23 cellular contexts compared by ENCODE assay signal in genomic region chr19:4018140-4018613, GRCh38. TPM values are rescaled to one million over a fixed set of nuclear protein-coding genes. Genes with fewer than 3 reads are reported as not detected.
DNase-seq lines count a peak whose midpoint lies in the region; ATAC-seq, FAIRE-seq and TF ChIP-seq lines count a peak whose summit lies in the region.
"Had no signal": no experiment of that assay in that cellular context is flagged by ENCODE, and none has a peak within 500 bp of the region (broad histone marks: within the 10 kb centered on the region; RNA-seq: fewer than 3 reads in every experiment).

No MANE protein-coding gene starts in this region.

- H3K79me1 ChIP-seq in H1 (ENCODE audit: low read depth, low read length) (peaks cover 22% of the 10 kb centered on the region), trophoblast cell (ENCODE audit: low read length) (peaks cover 16% of the 10 kb centered on the region)

- H2BK5ac ChIP-seq in H1 (ENCODE audit: low read depth, low read length) (no peak overlapping the region), trophoblast cell (ENCODE audit: low read depth, low read length, poor library complexity) (no peak overlapping the region)

- no peaks in the 10 kb centered on the region for H3K9me3 ChIP-seq in NT2/D1 (ENCODE audit: insufficient read depth, low read length)
- H3K9me3 ChIP-seq in H1 (ENCODE audit: insufficient read depth in 2 of 2, low read depth in 1 of 2, low read length in 1 of 2): no peaks in the 10 kb centered on the region
- no peaks in the 10 kb centered on the region for H3K9me3 ChIP-seq in trophoblast cell (ENCODE audit: insufficient read depth, low read depth, low read length)
- H3K9me3 ChIP-seq: MG63, neutrophil, thoracic aorta had no signal

- no peak overlapping the region for H3K56ac ChIP-seq in H1 (replicated peaks; ENCODE audit: insufficient read length, low read depth, low read length)

- H3K9me3 Mint-ChIP-seq in activated T-helper 1 cell treated with anti-CD3 and anti-CD28 coated beads, Interleukin-12 subunit alpha, Interleukin-12 subunit beta, Interleukin-2, Interleukin-4 antibody, amounts not matched to agents 30 ng/mL and 10 ng/mL and 1 ng/mL, durations not matched to agents 14 hours and 24 hours and 36 hours: no peaks in the 10 kb centered on the region

- no peak overlapping the region for H2AFZ ChIP-seq in H1 (ENCODE audit: low read length)
- no peak overlapping the region for H2AFZ ChIP-seq in trophoblast cell (ENCODE audit: insufficient read depth, low read length, poor library complexity)

- CTCF ChIA-PET in H1 (lab: Charles Lee; ENCODE audit: partially characterized antibody): no interaction called here

- no peak for TF ChIP-seq RAD21 in H1 (IDR thresholded peaks at IDR 0.05 in 1 of 2, conservative IDR thresholded peaks at IDR 0.05 in 1 of 2; ENCODE audit: low read depth in 2 of 2, low read length in 2 of 2)

- peaks cover 83% of the 10 kb centered on the region for H3K36me3 ChIP-seq in NT2/D1 (ENCODE audit: insufficient read depth, insufficient read length, low read length)
- peaks cover 0 to 20% (median 5%) of the 10 kb centered on the region in 4 experiments; a peak in 5 of 8 replicates for H3K36me3 ChIP-seq in H1 (ENCODE audit: control insufficient read depth in 2 of 4, insufficient read depth in 4 of 4, low read length in 3 of 4)
- H3K36me3 ChIP-seq in trophoblast cell (ENCODE audit: control insufficient read depth in 1 of 2, insufficient read depth in 2 of 2, low read length in 2 of 2): peaks cover 33 to 37% of the 10 kb centered on the region in 2 experiments

- H4K8ac ChIP-seq in H1 (ENCODE audit: extremely low read depth, insufficient read depth, low read length) (peak overlapping the region; percentile 51; the same call in 1 of the 2 replicates), trophoblast cell (ENCODE audit: low read depth, low read length) (no peak overlapping the region)

- no peaks in the 10 kb centered on the region for H3K23me2 ChIP-seq in H1 (ENCODE audit: low read depth, low read length)

- H3K4me1 Mint-ChIP-seq in activated T-helper 1 cell treated with anti-CD3 and anti-CD28 coated beads, Interleukin-12 subunit alpha, Interleukin-12 subunit beta, Interleukin-2, Interleukin-4 antibody, amounts not matched to agents 30 ng/mL and 10 ng/mL and 1 ng/mL, durations not matched to agents 14 hours and 24 hours and 36 hours (ENCODE audit: low read depth): no peaks in the 10 kb centered on the region
- H3K4me1 Mint-ChIP-seq: activated CD4-positive, alpha-beta memory T cell treated with anti-CD3 and anti-CD28 coated beads, Interleukin-2, amount 10 ng/mL, durations not matched to agents 7 days and 5 days had no signal

- H3K23ac ChIP-seq in H1 (ENCODE audit: insufficient read length) (no peak overlapping the region), trophoblast cell (ENCODE audit: low read length) (no peak overlapping the region)

- FAIRE-seq in H1 (lab: Jason Lieb, UNC): no peak
- FAIRE-seq: GM19239, K562, small intestine had no signal

- no peak overlapping the region for H3K18ac ChIP-seq in H1 (ENCODE audit: extremely low read depth, low read length)
- no peak overlapping the region for H3K18ac ChIP-seq in trophoblast cell (ENCODE audit: low read length)

- H2BK20ac ChIP-seq in H1 (ENCODE audit: low read length): no peak overlapping the region

- H3K14ac ChIP-seq in H1 (ENCODE audit: insufficient read length): no peak overlapping the region
- H3K14ac ChIP-seq in trophoblast cell (ENCODE audit: low read length): no peak overlapping the region

- DNase-seq in Ammon's horn (ENCODE audit: low spot score) (peak; percentile 50), NT2/D1 (ENCODE audit: low read depth, low spot score) (no peak), H1 (ENCODE audit: low read depth in 1 of 2, low spot score in 2 of 2) (no peak), trophoblast cell (no peak), dedifferentiated amniotic fluid mesenchymal stem cell (ENCODE audit: extremely low spot score) (no peak), omental fat pad (ENCODE audit: low spot score) (no peak)
- no peak for DNase-seq in activated T-helper 1 cell treated with anti-CD3 and anti-CD28 coated beads, Interleukin-12 subunit alpha, Interleukin-12 subunit beta, Interleukin-2, Interleukin-4 antibody, amounts not matched to agents 30 ng/mL and 10 ng/mL and 1 ng/mL, durations not matched to agents 14 hours and 24 hours and 36 hours (ENCODE audit: low spot score)
- DNase-seq: activated CD4-positive, alpha-beta memory T cell treated with anti-CD3 and anti-CD28 coated beads, Interleukin-2, amount 10 ng/mL, durations not matched to agents 7 days and 5 days; amniotic stem cell; MG63; NCI-H1417; NCI-H2107; NCI-H510A; SIG-M5; small intestine; stimulated activated CD4-positive, alpha-beta T cell treated with anti-CD3 and anti-CD28 coated beads, Interleukin-1b, Interleukin-23, amount 100 ng/mL, for 48 hours had no signal

- peaks cover 19 to 31% of the 10 kb centered on the region in 2 experiments for H4K20me1 ChIP-seq in H1 (replicated peaks in 1 of 2; ENCODE audit: control insufficient read depth in 1 of 2, insufficient read depth in 2 of 2, low read length in 2 of 2)

- peaks cover 4 to 58% of the 10 kb centered on the region in 2 experiments; a peak in 3 of 4 replicates for H3K79me2 ChIP-seq in H1 (ENCODE audit: control insufficient read depth in 1 of 2, insufficient read depth in 2 of 2, low read length in 2 of 2)
- peaks cover 11% of the 10 kb centered on the region for H3K79me2 ChIP-seq in trophoblast cell (ENCODE audit: control insufficient read depth, insufficient read depth, low read length, poor library complexity)

- H3K4me2 ChIP-seq in H1 (ENCODE audit: insufficient read depth in 1 of 2, low read depth in 2 of 2, low read length in 2 of 2) (no peak overlapping the region), trophoblast cell (ENCODE audit: low read length) (no peak overlapping the region)

- no peak overlapping the region for H2BK12ac ChIP-seq in H1 (ENCODE audit: low read depth, low read length)
- H2BK12ac ChIP-seq in trophoblast cell (ENCODE audit: low read length): no peak overlapping the region

- no peak overlapping the region for H3K4ac ChIP-seq in H1 (replicated peaks; ENCODE audit: insufficient read length, low read depth, low read length)
- no peak overlapping the region for H3K4ac ChIP-seq in trophoblast cell (ENCODE audit: low read depth, low read length)

- no peaks in the 10 kb centered on the region for H3K27me3 Mint-ChIP-seq in activated T-helper 1 cell treated with anti-CD3 and anti-CD28 coated beads, Interleukin-12 subunit alpha, Interleukin-12 subunit beta, Interleukin-2, Interleukin-4 antibody, amounts not matched to agents 30 ng/mL and 10 ng/mL and 1 ng/mL, durations not matched to agents 14 hours and 24 hours and 36 hours (ENCODE audit: insufficient read depth)
- H3K27me3 Mint-ChIP-seq: activated CD4-positive, alpha-beta memory T cell treated with anti-CD3 and anti-CD28 coated beads, Interleukin-2, amount 10 ng/mL, durations not matched to agents 7 days and 5 days had no signal

- no peak overlapping the region for H3K27ac Mint-ChIP-seq in activated T-helper 1 cell treated with anti-CD3 and anti-CD28 coated beads, Interleukin-12 subunit alpha, Interleukin-12 subunit beta, Interleukin-2, Interleukin-4 antibody, amounts not matched to agents 30 ng/mL and 10 ng/mL and 1 ng/mL, durations not matched to agents 14 hours and 24 hours and 36 hours
- H3K27ac Mint-ChIP-seq: activated CD4-positive, alpha-beta memory T cell treated with anti-CD3 and anti-CD28 coated beads, Interleukin-2, amount 10 ng/mL, durations not matched to agents 7 days and 5 days had no signal

- H3K4me3 ChIP-seq in NT2/D1 (ENCODE audit: insufficient read length, low read depth): no peak overlapping the region
- no peak overlapping the region for H3K4me3 ChIP-seq in H1 (ENCODE audit: extremely low read depth in 1 of 4, insufficient read depth in 2 of 4, low read depth in 3 of 4, low read length in 4 of 4)
- no peak overlapping the region for H3K4me3 ChIP-seq in trophoblast cell (ENCODE audit: low read depth, low read length)
- H3K4me3 ChIP-seq: K562, MG63, thoracic aorta had no signal

- no peak overlapping the region for H3K4me3 Mint-ChIP-seq in activated T-helper 1 cell treated with anti-CD3 and anti-CD28 coated beads, Interleukin-12 subunit alpha, Interleukin-12 subunit beta, Interleukin-2, Interleukin-4 antibody, amounts not matched to agents 30 ng/mL and 10 ng/mL and 1 ng/mL, durations not matched to agents 14 hours and 24 hours and 36 hours
- H3K4me3 Mint-ChIP-seq: activated CD4-positive, alpha-beta memory T cell treated with anti-CD3 and anti-CD28 coated beads, Interleukin-2, amount 10 ng/mL, durations not matched to agents 7 days and 5 days had no signal

- H2AK5ac ChIP-seq in H1 (ENCODE audit: low read depth, low read length) (no peak overlapping the region), trophoblast cell (ENCODE audit: low read length) (no peak overlapping the region)

- H4K5ac ChIP-seq in H1 (ENCODE audit: insufficient read length, low read depth, low read length): no peak overlapping the region

- POLR2A ChIA-PET in H1 (lab: Charles Lee; ENCODE audit: partially characterized antibody): interaction anchor here (0.7 to 2.0 kb wide), 4 partner anchors 9 to 45 kb away, joined by 3 to 7 read pairs (median 4); partner anchors contain the start of gene EEF2

- TF ChIP-seq POLR2A in H1 (IDR thresholded peaks at IDR 0.05; ENCODE audit: control extremely low read depth in 1 of 2, low read depth in 2 of 2, low read length in 2 of 2): no peak

- H3K27ac ChIP-seq in H1 (ENCODE audit: low read depth, low read length) (no peak overlapping the region), trophoblast cell (ENCODE audit: low read depth, low read length) (no peak overlapping the region)
- H3K27ac ChIP-seq: C4-2B, neutrophil, thoracic aorta had no signal

- peak overlapping the region; percentile 17 for H3K9ac ChIP-seq in NT2/D1 (ENCODE audit: insufficient read length, low read depth)
- H3K9ac ChIP-seq in H1 (replicated peaks in 1 of 4; ENCODE audit: extremely low read depth in 1 of 4, low read depth in 3 of 4, low read length in 3 of 4): no peak overlapping the region
- H3K9ac ChIP-seq in trophoblast cell (ENCODE audit: low read length): peak overlapping the region; percentile 23

- H2BK120ac ChIP-seq in H1 (replicated peaks; ENCODE audit: low read depth, low read length) (no peak overlapping the region), trophoblast cell (ENCODE audit: insufficient read depth, low read length, poor library complexity) (no peak overlapping the region)

- H3K4me1 ChIP-seq in NT2/D1 (ENCODE audit: insufficient read depth, insufficient read length) (peaks cover 25% of the 10 kb centered on the region), H1 (replicated peaks in 1 of 4; ENCODE audit: control insufficient read depth in 3 of 4, insufficient read depth in 4 of 4, low read length in 3 of 4) (peaks cover 0 to 3% (median 0%) of the 10 kb centered on the region in 4 experiments; a peak in 4 of 7 replicates), trophoblast cell (ENCODE audit: control insufficient read depth in 1 of 2, insufficient read depth in 2 of 2, low read length in 2 of 2) (peaks cover 28 to 35% of the 10 kb centered on the region in 2 experiments)

- H2BK15ac ChIP-seq in H1 (ENCODE audit: low read length): no peak overlapping the region

- ATAC-seq in omental fat pad (ENCODE audit: low FRiP score): no peak
- ATAC-seq in HG02885 (IDR thresholded peaks at IDR 0.05; ENCODE audit: poor library complexity, unreplicated experiment): no peak
- ATAC-seq: K562, Panc1 had no signal

- no peaks in the 10 kb centered on the region for H3K27me3 ChIP-seq in NT2/D1 (ENCODE audit: insufficient read depth, insufficient read length)
- no peaks in the 10 kb centered on the region for H3K27me3 ChIP-seq in H1 (replicated peaks in 1 of 4; ENCODE audit: control insufficient read depth in 3 of 4, extremely low read depth in 1 of 4, insufficient read depth in 3 of 4, low read length in 3 of 4)
- no peaks in the 10 kb centered on the region for H3K27me3 ChIP-seq in trophoblast cell (ENCODE audit: insufficient read depth, low read length)
- H3K27me3 ChIP-seq: MG63, neutrophil had no signal

- WGBS in H1 (ENCODE audit: extremely low coverage in 1 of 2, insufficient coverage in 1 of 2, insufficient read length in 1 of 2, insufficient replicate concordance in 2 of 2, low coverage in 1 of 2, low lambda C conversion rate in 2 of 2, missing lambda C conversion rate in 1 of 2), 2 experiments: 92% methylated on average over 22 of the region's 22 CpGs; no CpG with 5 or more reads in 1 of the 2 experiments
- no CpG with 5 or more reads among the region's 22 CpGs for WGBS in trophoblast cell (ENCODE audit: extremely low coverage, insufficient coverage, insufficient read length)

- H4K12ac ChIP-seq in trophoblast cell (ENCODE audit: low read depth, low read length): no peak overlapping the region

- intact Hi-C loops in activated T-helper 1 cell treated with anti-CD3 and anti-CD28 coated beads, Interleukin-12 subunit alpha, Interleukin-12 subunit beta, Interleukin-2, Interleukin-4 antibody, amounts not matched to agents 30 ng/mL and 10 ng/mL and 1 ng/mL, durations not matched to agents 14 hours and 24 hours and 36 hours (cut with micrococcal nuclease): no loop called here

- peaks cover 10% of the 10 kb centered on the region for H3K36me3 Mint-ChIP-seq in activated T-helper 1 cell treated with anti-CD3 and anti-CD28 coated beads, Interleukin-12 subunit alpha, Interleukin-12 subunit beta, Interleukin-2, Interleukin-4 antibody, amounts not matched to agents 30 ng/mL and 10 ng/mL and 1 ng/mL, durations not matched to agents 14 hours and 24 hours and 36 hours (ENCODE audit: low read depth)

- H4K91ac ChIP-seq in H1 (replicated peaks; ENCODE audit: insufficient read length, low read length): no peak overlapping the region
- no peak overlapping the region for H4K91ac ChIP-seq in trophoblast cell (ENCODE audit: low read depth, low read length)

- TF ChIP-seq CTCF in H1 (IDR thresholded peaks at IDR 0.05; ENCODE audit: control extremely low read depth in 1 of 3, insufficient read depth in 1 of 3, low read depth in 1 of 3, low read length in 3 of 3): no peak
- TF ChIP-seq CTCF in omental fat pad (IDR thresholded peaks at IDR 0.05): no peak

- TF ChIP-seq EP300 in H1 (IDR thresholded peaks at IDR 0.05; ENCODE audit: borderline replicate concordance in 1 of 2, low read depth in 2 of 2, low read length in 2 of 2): no peak

RNA-seq across cellular contexts. Expression of gene PIAS4, which starts 10.6 kb away (rescaled TPM):
- 41.4 and 51.4 TPM in 2 replicates for total RNA-seq in H1 (2021; fragmentation: NEBNext Ultra II Directional; extraction: Animal tissue kit (Norgen Biotek cat#: 25700))
- polyA plus RNA-seq in H1 (2011; rRNA removed): 30.2 and 50.9 TPM in 2 replicates
- 20.8 TPM for polyA plus RNA-seq in H1 (2011; cell fraction: cytosol; rRNA removed)
- polyA plus RNA-seq in H1 (2011; cell fraction: nucleus; rRNA removed): 63.1 TPM
- 38.4 to 43.8 TPM (median 41.8 TPM) in 4 replicates for polyA plus RNA-seq in H1 (2012, experiment 1 of 2)
- polyA plus RNA-seq in H1 (2012, experiment 2 of 2): 41.0 TPM
- 50.9 TPM for polyA plus RNA-seq in H1 (2013, experiment 1 of 2)
- 51.6 TPM for polyA plus RNA-seq in H1 (2013, experiment 2 of 2)
- polyA minus RNA-seq in H1 (2011; rRNA and poly(A)+ RNA removed): 15.1 and 22.0 TPM in 2 replicates
- polyA minus RNA-seq in H1 (2011; cell fraction: cytosol; rRNA and poly(A)+ RNA removed): 18.9 TPM
- 25.7 TPM for polyA minus RNA-seq in H1 (2011; cell fraction: nucleus; rRNA and poly(A)+ RNA removed)
- 73.6 and 81.3 TPM in 2 replicates for polyA plus RNA-seq in trophoblast cell (2013)
- 10 to 100 TPM; 10.6 to 21.6 (median 11.2) TPM for total RNA-seq in omental fat pad
- total RNA-seq in activated T-helper 1 cell treated with anti-CD3 and anti-CD28 coated beads, Interleukin-12 subunit alpha, Interleukin-12 subunit beta, Interleukin-2, Interleukin-4 antibody, amounts not matched to agents 30 ng/mL and 10 ng/mL and 1 ng/mL, durations not matched to agents 14 hours and 24 hours and 36 hours: 37.6 and 41.0 TPM in 2 replicates

RNA-seq across cellular contexts. Expression of gene EEF2, which starts 32.9 kb away (rescaled TPM):
- total RNA-seq in H1 (2021; fragmentation: NEBNext Ultra II Directional; extraction: Animal tissue kit (Norgen Biotek cat#: 25700)): 3,380 and 3,443 TPM in 2 replicates
- polyA plus RNA-seq in H1 (2011; rRNA removed): 1,554 and 2,482 TPM in 2 replicates
- polyA plus RNA-seq in H1 (2011; cell fraction: cytosol; rRNA removed): 2,432 TPM
- polyA plus RNA-seq in H1 (2011; cell fraction: nucleus; rRNA removed): 2,476 TPM
- 3,535 to 4,309 TPM (median 3,652 TPM) in 4 replicates for polyA plus RNA-seq in H1 (2012, experiment 1 of 2)
- 3,970 TPM for polyA plus RNA-seq in H1 (2012, experiment 2 of 2)
- polyA plus RNA-seq in H1 (2013, experiment 1 of 2): 1,821 TPM
- polyA plus RNA-seq in H1 (2013, experiment 2 of 2): 1,896 TPM
- polyA minus RNA-seq in H1 (2011; rRNA and poly(A)+ RNA removed): 1,497 and 1,567 TPM in 2 replicates
- 2,226 TPM for polyA minus RNA-seq in H1 (2011; cell fraction: cytosol; rRNA and poly(A)+ RNA removed)
- 1,168 TPM for polyA minus RNA-seq in H1 (2011; cell fraction: nucleus; rRNA and poly(A)+ RNA removed)
- polyA plus RNA-seq in trophoblast cell (2013): 1,711 and 1,770 TPM in 2 replicates
- 1,000 to 10,000 TPM; 1,922 to 2,283 (median 2,030) TPM for total RNA-seq in omental fat pad
- 2,359 TPM in 2 replicates for total RNA-seq in activated T-helper 1 cell treated with anti-CD3 and anti-CD28 coated beads, Interleukin-12 subunit alpha, Interleukin-12 subunit beta, Interleukin-2, Interleukin-4 antibody, amounts not matched to agents 30 ng/mL and 10 ng/mL and 1 ng/mL, durations not matched to agents 14 hours and 24 hours and 36 hours

RNA-seq across cellular contexts. Expression of gene DAPK3, which starts 47.3 kb away (rescaled TPM):
- total RNA-seq in H1 (2021; fragmentation: NEBNext Ultra II Directional; extraction: Animal tissue kit (Norgen Biotek cat#: 25700)): 78.1 and 80.8 TPM in 2 replicates
- polyA plus RNA-seq in H1 (2011; rRNA removed): 53.2 and 76.8 TPM in 2 replicates
- polyA plus RNA-seq in H1 (2011; cell fraction: cytosol; rRNA removed): 70.8 TPM
- polyA plus RNA-seq in H1 (2011; cell fraction: nucleus; rRNA removed): 106 TPM
- polyA plus RNA-seq in H1 (2012, experiment 1 of 2): 67.8 to 88.3 TPM (median 85.3 TPM) in 4 replicates
- 51.5 TPM for polyA plus RNA-seq in H1 (2012, experiment 2 of 2)
- 41.4 TPM for polyA plus RNA-seq in H1 (2013, experiment 1 of 2)
- 42.2 TPM for polyA plus RNA-seq in H1 (2013, experiment 2 of 2)
- polyA minus RNA-seq in H1 (2011; rRNA and poly(A)+ RNA removed): 29.4 and 48.1 TPM in 2 replicates
- polyA minus RNA-seq in H1 (2011; cell fraction: cytosol; rRNA and poly(A)+ RNA removed): 45.4 TPM
- 29.7 TPM for polyA minus RNA-seq in H1 (2011; cell fraction: nucleus; rRNA and poly(A)+ RNA removed)
- 151 and 155 TPM in 2 replicates for polyA plus RNA-seq in trophoblast cell (2013)
- 10 to 100 TPM; 40.7 to 71.7 (median 56.9) TPM for total RNA-seq in omental fat pad
- total RNA-seq in activated T-helper 1 cell treated with anti-CD3 and anti-CD28 coated beads, Interleukin-12 subunit alpha, Interleukin-12 subunit beta, Interleukin-2, Interleukin-4 antibody, amounts not matched to agents 30 ng/mL and 10 ng/mL and 1 ng/mL, durations not matched to agents 14 hours and 24 hours and 36 hours: 47.2 and 47.3 TPM in 2 replicates

RNA-seq across cellular contexts. Expression of gene ZBTB7A, which starts 48.5 kb away (rescaled TPM):
- 16.6 and 17.8 TPM in 2 replicates for total RNA-seq in H1 (2021; fragmentation: NEBNext Ultra II Directional; extraction: Animal tissue kit (Norgen Biotek cat#: 25700))
- polyA plus RNA-seq in H1 (2011; rRNA removed): 5.6 and 9.1 TPM in 2 replicates
- polyA plus RNA-seq in H1 (2011; cell fraction: cytosol; rRNA removed): 5.6 TPM
- 19.7 TPM for polyA plus RNA-seq in H1 (2011; cell fraction: nucleus; rRNA removed)
- 5.4 to 9.5 TPM (median 8.5 TPM) in 4 replicates for polyA plus RNA-seq in H1 (2012, experiment 1 of 2)
- polyA plus RNA-seq in H1 (2012, experiment 2 of 2): 4.5 TPM
- polyA plus RNA-seq in H1 (2013, experiment 1 of 2): 17.9 TPM
- polyA plus RNA-seq in H1 (2013, experiment 2 of 2): 15.8 TPM
- 3.1 and 3.5 TPM in 2 replicates for polyA minus RNA-seq in H1 (2011; rRNA and poly(A)+ RNA removed)
- polyA minus RNA-seq in H1 (2011; cell fraction: cytosol; rRNA and poly(A)+ RNA removed): 9.5 TPM
- polyA minus RNA-seq in H1 (2011; cell fraction: nucleus; rRNA and poly(A)+ RNA removed): 14.4 TPM
- polyA plus RNA-seq in trophoblast cell (2013): 33.3 and 34.5 TPM in 2 replicates
- 10 to 100 TPM; 33.3 to 53.3 (median 38.4) TPM for total RNA-seq in omental fat pad
- total RNA-seq in activated T-helper 1 cell treated with anti-CD3 and anti-CD28 coated beads, Interleukin-12 subunit alpha, Interleukin-12 subunit beta, Interleukin-2, Interleukin-4 antibody, amounts not matched to agents 30 ng/mL and 10 ng/mL and 1 ng/mL, durations not matched to agents 14 hours and 24 hours and 36 hours: 37.1 and 41.3 TPM in 2 replicates

Comparison
In these comparisons a context has a peak if more than half of its experiments do, and no peak if none do; other contexts are left out.
1. H3K9ac ChIP-seq: peak in NT2/D1 (single experiment) and trophoblast cell (single experiment); none in H1 (0 of 4).